14 cellular contexts compared by ENCODE assay signal in genomic region chr19:17986569-17986968, GRCh38. TPM values are rescaled to one million over a fixed set of nuclear protein-coding genes. Genes with fewer than 3 reads are reported as not detected.
DNase-seq lines count a peak whose midpoint lies in the region; ATAC-seq, FAIRE-seq and TF ChIP-seq lines count a peak whose summit lies in the region.
"Not testable (repeated sequence)": the region's sequence is repeated elsewhere in the genome, so short reads cannot be mapped to it uniquely, and the experiment has no call there.
"Had no signal": no experiment of that assay in that cellular context is flagged by ENCODE, and none has a peak within 500 bp of the region (broad histone marks: within the 10 kb centered on the region; RNA-seq: fewer than 3 reads in every experiment).

No MANE protein-coding gene starts in this region.

- H3K4me2 ChIP-seq in K562 (ENCODE audit: insufficient read depth, low read length); HepG2 (ENCODE audit: low read depth, low read length): not testable (repeated sequence)

- H3K27me3 ChIP-seq in K562 (ENCODE audit: control insufficient read depth in 2 of 2, insufficient read depth in 2 of 2, low read length in 2 of 2) = peaks cover 3 to 11% of the 10 kb centered on the region in 2 experiments; a peak in 4 of 5 replicates
- H3K27me3 ChIP-seq in HepG2 (ENCODE audit: control insufficient read depth in 1 of 2, insufficient read depth in 2 of 2, low read length in 2 of 2) = peaks cover 2 to 27% of the 10 kb centered on the region in 2 experiments; a peak in 4 of 5 replicates

- H3K4me1 ChIP-seq in HEK293 (ENCODE audit: control insufficient read depth, insufficient read depth, low read length); HepG2 (ENCODE audit: insufficient read depth, low read length): not testable (repeated sequence)
- H3K4me1 ChIP-seq in K562 (replicated peaks in 1 of 2; ENCODE audit: control insufficient read depth in 2 of 2, insufficient read depth in 2 of 2, low read length in 2 of 2) = peaks cover 7 to 28% of the 10 kb centered on the region in 2 experiments; a peak in 4 of 5 replicates

- not testable (repeated sequence) for FAIRE-seq in K562 (lab: Jason Lieb, UNC); HepG2 (lab: Jason Lieb, UNC)

- H3K4me1 Mint-ChIP-seq in WTC11 = not testable (repeated sequence)

- not testable (repeated sequence) for H4K20me1 ChIP-seq in K562 (replicated peaks; ENCODE audit: control insufficient read depth, insufficient read depth, low read length); HepG2 (ENCODE audit: insufficient read depth, low read length)

- not testable (repeated sequence) for H2AFZ ChIP-seq in K562 (ENCODE audit: low read depth, low read length); HepG2 (ENCODE audit: low read length)

- H3K4me3 Mint-ChIP-seq in WTC11 = not testable (repeated sequence)

- H3K27ac Mint-ChIP-seq in WTC11 = not testable (repeated sequence)

- intact Hi-C loops in K562 (cut with micrococcal nuclease); HepG2 (cut with micrococcal nuclease; ENCODE audit: unreplicated experiment): not testable (repeated sequence)

- POLR2A ChIA-PET in HEK293 (lab: Yijun Ruan, JAX); WTC11 (lab: Charles Lee); K562 (lab: Yijun Ruan, JAX); HepG2 (lab: Yijun Ruan, JAX): not testable (repeated sequence)

- not testable (repeated sequence) for BruUV-seq in K562 (replicated peaks; lab: Mats Ljungman, UMichigan); HepG2 (replicated peaks; lab: Mats Ljungman, UMichigan)

- H3K36me3 Mint-ChIP-seq in WTC11 = not testable (repeated sequence)

- not testable (repeated sequence) for H3K9ac ChIP-seq in K562 (ENCODE audit: insufficient read depth in 1 of 2, low read depth in 2 of 2, low read length in 2 of 2); HepG2 (ENCODE audit: insufficient read depth, low read depth, low read length)

- H3K27ac ChIP-seq in HEK293 (ENCODE audit: extremely low read depth, low read depth, low read length); K562 (ENCODE audit: extremely low read depth, low read depth, low read length); HepG2 (ENCODE audit: extremely low read length, insufficient read depth, low read length): not testable (repeated sequence)

- TF ChIP-seq RAD21 in K562 (CRISPR knock-in tag; conservative IDR thresholded peaks at IDR 0.05 in 1 of 2, IDR thresholded peaks at IDR 0.05 in 1 of 2); HepG2 (CRISPR knock-in tag; IDR thresholded peaks at IDR 0.05): not testable (repeated sequence)

- not testable (repeated sequence) for H3K9me3 Mint-ChIP-seq in WTC11

- H3K9me3 ChIP-seq in HEK293 (ENCODE audit: control insufficient read depth, insufficient read depth, low read depth, low read length); K562 (replicated peaks; ENCODE audit: control insufficient read depth, insufficient read depth, low read depth, low read length); HepG2 (ENCODE audit: low read length): not testable (repeated sequence)

- not testable (repeated sequence) for H3K4me3 ChIP-seq in HEK293 (ENCODE audit: low read depth, low read length); K562; HepG2 (replicated peaks in 1 of 3; ENCODE audit: insufficient read depth in 1 of 3, low read depth in 2 of 3, low read length in 3 of 3)

- not testable (repeated sequence) for TF ChIP-seq POLR2A in K562 (conservative IDR thresholded peaks at IDR 0.05); HepG2 (IDR thresholded peaks at IDR 0.05; ENCODE audit: insufficient read depth in 1 of 2, low read depth in 2 of 2, low read length in 2 of 2)

- not testable (repeated sequence) for H3K27me3 Mint-ChIP-seq in WTC11 (ENCODE audit: low read depth)

- not testable (repeated sequence) for H3K36me3 ChIP-seq in HEK293 (ENCODE audit: control insufficient read depth in 2 of 2, insufficient read depth in 1 of 2, low read length in 2 of 2); K562 (ENCODE audit: control insufficient read depth, insufficient read depth, low read length); HepG2 (replicated peaks in 1 of 2; ENCODE audit: control insufficient read depth in 1 of 2, insufficient read depth in 2 of 2, low read length in 2 of 2)

- ATAC-seq in WTC11, K562, HepG2: not testable (repeated sequence)

- TF ChIP-seq CTCF in HEK293 (tag by site-specific recombination; IDR thresholded peaks at IDR 0.05); WTC11 (IDR thresholded peaks at IDR 0.05); K562 (IDR thresholded peaks at IDR 0.05 in 2 of 3, conservative IDR thresholded peaks at IDR 0.05 in 1 of 3; ENCODE audit: insufficient read depth in 2 of 3, low read depth in 1 of 3, low read length in 3 of 3); HepG2 (CRISPR knock-in tag; IDR thresholded peaks at IDR 0.05): not testable (repeated sequence)

- in situ Hi-C loops in K562 (cut with MboI); HepG2 (cut with HindIII; ENCODE audit: extremely low pct_ligation_motif_present, low pct_unique_long_range_greater_than_20kb): not testable (repeated sequence)

- not testable (repeated sequence) for TF ChIP-seq EP300 in K562 (IDR thresholded peaks at IDR 0.05; ENCODE audit: low read length); HepG2 (IDR thresholded peaks at IDR 0.05; ENCODE audit: low read depth in 2 of 2, low read length in 2 of 2); HepG2 (CRISPR knock-in tag; IDR thresholded peaks at IDR 0.05; ENCODE audit: borderline replicate concordance)

- not testable (repeated sequence) for H3K9me1 ChIP-seq in K562 (ENCODE audit: control insufficient read depth, insufficient read depth, low read length)

- CTCF ChIA-PET in HEK293 (lab: Yijun Ruan, JAX) (interaction anchor here (1.4 kb wide), 1 partner anchor 10 kb away, joined by 4 read pairs; no protein-coding TSS in a partner anchor), WTC11 (lab: Charles Lee) (interaction anchor here (0.6 kb wide), 1 partner anchor 905 kb away, joined by 4 read pairs; no protein-coding TSS in a partner anchor)
- CTCF ChIA-PET in K562 (lab: Yijun Ruan, JAX; ENCODE audit: low intra/inter-chr PET ratio); HepG2 (lab: Yijun Ruan, JAX; ENCODE audit: low intra/inter-chr PET ratio, low total read pairs): not testable (repeated sequence)

- WGBS in K562 (ENCODE audit: insufficient coverage, low coverage, missing lambda C conversion rate) = 74% methylated on average over 8 of the region's 8 CpGs
- WGBS in HepG2 (ENCODE audit: low lambda C conversion rate) = 21% methylated on average over 8 of the region's 8 CpGs

- DNase-seq in WTC11 (ENCODE audit: low spot score); K562 (ENCODE audit: extremely low read depth in 1 of 4, low spot score in 3 of 4); HepG2 (ENCODE audit: low spot score): not testable (repeated sequence)

- not testable (repeated sequence) for H3K79me2 ChIP-seq in K562 (ENCODE audit: control insufficient read depth, insufficient read depth, low read length); HepG2 (ENCODE audit: insufficient read depth, low read length)

RNA-seq across cellular contexts. Expression of gene KCNN1, which starts 19.7 kb away (rescaled TPM):
- total RNA-seq in WTC11 (2021) (15.3 to 18.0 TPM (median 17.2 TPM) in 3 replicates), K562 (2014; rRNA removed) (1.4 and 5.2 TPM in 2 replicates), K562 (2014; rRNA removed; fragmentation: Illumina TruSeq; extraction: Trizol) (0.22 and 0.33 TPM in 2 replicates), K562 (2015; rRNA removed; fragmentation: Illumina TruSeq; extraction: Trizol) (0.72 and 0.98 TPM in 2 replicates), K562 (2021) (4.7 and 6.2 TPM in 2 replicates), HepG2 (2016; rRNA removed; fragmentation: Illumina TruSeq; extraction: Trizol) (0.04 TPM in 1 of 2 replicates, not detected in the other)
- total RNA-seq in K562 (2011; cell fraction: chromatin; rRNA removed; ENCODE audit: low replicate concordance) = 1.2 and 3.6 TPM in 2 replicates
- total RNA-seq in K562 (2011; cell fraction: nucleolus; rRNA removed) = 2.8 TPM in 2 replicates
- total RNA-seq in K562 (2011; cell fraction: nucleoplasm; rRNA removed) = 1.5 and 2.7 TPM in 2 replicates
- polyA plus RNA-seq in K562 (2011; rRNA removed) (1.4 and 2.9 TPM in 2 replicates), K562 (2014; fragmentation: Illumina TruSeq; extraction: Trizol) (0.25 and 1.1 TPM in 2 replicates), K562 (2014; fragmentation: Nextera tagmentation; extraction: Ambion mirVana) (under 1 TPM; 0.01 to 0.04 TPM), K562 (2014; rRNA removed) (1.3 and 3.2 TPM in 2 replicates), HepG2 (2011; rRNA removed) (not detected in 2 replicates)
- 4.5 and 7.9 TPM in 2 replicates for polyA plus RNA-seq in K562 (2011; cell fraction: cytosol; rRNA removed)
- polyA plus RNA-seq in K562 (2011; cell fraction: nucleus; rRNA removed) = 2.2 and 3.5 TPM in 2 replicates
- 2.7 and 5.0 TPM in 2 replicates for polyA plus RNA-seq in K562 (2012)
- polyA minus RNA-seq in K562 (2011; rRNA and poly(A)+ RNA removed) = 1.2 and 1.5 TPM in 2 replicates
- 3.6 and 4.8 TPM in 2 replicates for polyA minus RNA-seq in K562 (2011; cell fraction: cytosol; rRNA and poly(A)+ RNA removed)
- 2.2 and 2.4 TPM in 2 replicates for polyA minus RNA-seq in K562 (2011; cell fraction: nucleus; rRNA and poly(A)+ RNA removed)
- not detected in 2 replicates for total RNA-seq in HepG2 (2016; cell fraction: cytosol; rRNA removed; fragmentation: Illumina TruSeq; extraction: Trizol; ENCODE audit: low read depth)
- total RNA-seq in HepG2 (2016; cell fraction: insoluble cytoplasmic fraction; rRNA removed; fragmentation: Illumina TruSeq; extraction: Trizol) = 0.09 TPM in 1 of 2 replicates, not detected in the other
- total RNA-seq in HepG2 (2016; cell fraction: membrane; rRNA removed; fragmentation: Illumina TruSeq; extraction: Trizol) = not detected in 2 replicates
- not detected in 2 replicates for total RNA-seq in HepG2 (2016; cell fraction: nucleus; rRNA removed; fragmentation: Illumina TruSeq; extraction: Trizol)
- 0.05 TPM in 1 of 2 replicates, not detected in the other for polyA plus RNA-seq in HepG2 (2011; cell fraction: cytosol; rRNA removed)
- 0.14 TPM in 1 of 2 replicates, not detected in the other for polyA plus RNA-seq in HepG2 (2011; cell fraction: nucleus; rRNA removed)
- polyA plus RNA-seq in HepG2 (2012) = not detected in 2 replicates
- not detected in 2 replicates for polyA plus RNA-seq in HepG2 (2016; cell fraction: cytosol; fragmentation: Illumina TruSeq; extraction: Trizol; ENCODE audit: low read depth)
- not detected in 2 replicates for polyA plus RNA-seq in HepG2 (2016; cell fraction: insoluble cytoplasmic fraction; fragmentation: Illumina TruSeq; extraction: Trizol; ENCODE audit: low read depth)
- not detected in 2 replicates for polyA plus RNA-seq in HepG2 (2016; cell fraction: membrane; fragmentation: Illumina TruSeq; extraction: Trizol; ENCODE audit: low read depth)
- not detected in 2 replicates for polyA plus RNA-seq in HepG2 (2016; cell fraction: nucleus; fragmentation: Illumina TruSeq; extraction: Trizol; ENCODE audit: insufficient read depth, low read depth)
- polyA minus RNA-seq in HepG2 (2011; rRNA and poly(A)+ RNA removed; ENCODE audit: low replicate concordance) = 0.30 TPM in 1 of 2 replicates, not detected in the other
- not detected in 2 replicates for polyA minus RNA-seq in HepG2 (2011; cell fraction: cytosol; rRNA and poly(A)+ RNA removed)
- not detected in 2 replicates for polyA minus RNA-seq in HepG2 (2011; cell fraction: nucleus; rRNA and poly(A)+ RNA removed)
- total RNA-seq: A172; B cell; Caco-2; Calu3; CD4-positive, alpha-beta memory T cell; CD4-positive, alpha-beta T cell; CD4-positive, CD25-positive, alpha-beta regulatory T cell; CD8-positive, alpha-beta T cell had no signal
- polyA plus RNA-seq: CD14-positive monocyte; CD4-positive, alpha-beta memory T cell; CD4-positive, CD25-positive, alpha-beta regulatory T cell; CD8-positive, alpha-beta memory T cell had no signal

RNA-seq across cellular contexts. Expression of gene ARRDC2, which starts 21.4 kb away (rescaled TPM):
- total RNA-seq in WTC11 (2021) (9.2 to 9.9 TPM (median 9.8 TPM) in 3 replicates), K562 (2014; rRNA removed) (25.6 and 25.9 TPM in 2 replicates), K562 (2014; rRNA removed; fragmentation: Illumina TruSeq; extraction: Trizol) (12.2 and 13.1 TPM in 2 replicates), K562 (2015; rRNA removed; fragmentation: Illumina TruSeq; extraction: Trizol) (16.0 and 16.1 TPM in 2 replicates), K562 (2021) (23.3 and 27.4 TPM in 2 replicates), HepG2 (2016; rRNA removed; fragmentation: Illumina TruSeq; extraction: Trizol) (1.7 and 2.1 TPM in 2 replicates)
- 23.6 and 51.1 TPM in 2 replicates for total RNA-seq in K562 (2011; cell fraction: chromatin; rRNA removed; ENCODE audit: low replicate concordance)
- total RNA-seq in K562 (2011; cell fraction: nucleolus; rRNA removed) = 35.1 and 37.9 TPM in 2 replicates
- 17.8 and 21.5 TPM in 2 replicates for total RNA-seq in K562 (2011; cell fraction: nucleoplasm; rRNA removed)
- polyA plus RNA-seq in K562 (2011; rRNA removed) (11.5 and 15.2 TPM in 2 replicates), K562 (2014; fragmentation: Illumina TruSeq; extraction: Trizol) (12.7 and 15.6 TPM in 2 replicates), K562 (2014; fragmentation: Nextera tagmentation; extraction: Ambion mirVana) (1 to 10 TPM; 1.9 to 2.7 TPM), K562 (2014; rRNA removed) (25.7 and 25.8 TPM in 2 replicates), HepG2 (2011; rRNA removed) (3.4 and 4.3 TPM in 2 replicates)
- 9.5 and 28.8 TPM in 2 replicates for polyA plus RNA-seq in K562 (2011; cell fraction: cytosol; rRNA removed)
- polyA plus RNA-seq in K562 (2011; cell fraction: nucleus; rRNA removed) = 18.6 and 37.6 TPM in 2 replicates
- 13.2 and 16.4 TPM in 2 replicates for polyA plus RNA-seq in K562 (2012)
- polyA minus RNA-seq in K562 (2011; rRNA and poly(A)+ RNA removed) = 4.2 and 6.4 TPM in 2 replicates
- 10.2 and 11.2 TPM in 2 replicates for polyA minus RNA-seq in K562 (2011; cell fraction: cytosol; rRNA and poly(A)+ RNA removed)
- 10.5 and 11.0 TPM in 2 replicates for polyA minus RNA-seq in K562 (2011; cell fraction: nucleus; rRNA and poly(A)+ RNA removed)
- total RNA-seq in HepG2 (2016; cell fraction: cytosol; rRNA removed; fragmentation: Illumina TruSeq; extraction: Trizol; ENCODE audit: low read depth) = 0.51 and 0.71 TPM in 2 replicates
- 1.5 and 2.6 TPM in 2 replicates for total RNA-seq in HepG2 (2016; cell fraction: insoluble cytoplasmic fraction; rRNA removed; fragmentation: Illumina TruSeq; extraction: Trizol)
- 1.7 TPM in 2 replicates for total RNA-seq in HepG2 (2016; cell fraction: membrane; rRNA removed; fragmentation: Illumina TruSeq; extraction: Trizol)
- 1.2 and 1.4 TPM in 2 replicates for total RNA-seq in HepG2 (2016; cell fraction: nucleus; rRNA removed; fragmentation: Illumina TruSeq; extraction: Trizol)
- polyA plus RNA-seq in HepG2 (2011; cell fraction: cytosol; rRNA removed) = 3.1 and 3.7 TPM in 2 replicates
- 10.9 and 11.3 TPM in 2 replicates for polyA plus RNA-seq in HepG2 (2011; cell fraction: nucleus; rRNA removed)
- 2.3 and 4.0 TPM in 2 replicates for polyA plus RNA-seq in HepG2 (2012)
- polyA plus RNA-seq in HepG2 (2016; cell fraction: cytosol; fragmentation: Illumina TruSeq; extraction: Trizol; ENCODE audit: low read depth) = 0.66 and 0.83 TPM in 2 replicates
- 2.1 and 2.3 TPM in 2 replicates for polyA plus RNA-seq in HepG2 (2016; cell fraction: insoluble cytoplasmic fraction; fragmentation: Illumina TruSeq; extraction: Trizol; ENCODE audit: low read depth)
- 1.2 and 1.6 TPM in 2 replicates for polyA plus RNA-seq in HepG2 (2016; cell fraction: membrane; fragmentation: Illumina TruSeq; extraction: Trizol; ENCODE audit: low read depth)
- 3.6 and 6.3 TPM in 2 replicates for polyA plus RNA-seq in HepG2 (2016; cell fraction: nucleus; fragmentation: Illumina TruSeq; extraction: Trizol; ENCODE audit: insufficient read depth, low read depth)
- polyA minus RNA-seq in HepG2 (2011; rRNA and poly(A)+ RNA removed; ENCODE audit: low replicate concordance) = 4.7 and 13.8 TPM in 2 replicates
- polyA minus RNA-seq in HepG2 (2011; cell fraction: cytosol; rRNA and poly(A)+ RNA removed) = 1.2 and 2.5 TPM in 2 replicates
- 1.4 and 2.7 TPM in 2 replicates for polyA minus RNA-seq in HepG2 (2011; cell fraction: nucleus; rRNA and poly(A)+ RNA removed)

RNA-seq across cellular contexts. Expression of gene CCDC124, which starts 53.8 kb away (rescaled TPM):
- total RNA-seq in WTC11 (2021) (152 to 159 TPM (median 156 TPM) in 3 replicates), K562 (2014; rRNA removed) (150 and 197 TPM in 2 replicates), K562 (2014; rRNA removed; fragmentation: Illumina TruSeq; extraction: Trizol) (4.1 and 5.8 TPM in 2 replicates), K562 (2015; rRNA removed; fragmentation: Illumina TruSeq; extraction: Trizol) (38.5 and 40.5 TPM in 2 replicates), K562 (2021) (145 and 149 TPM in 2 replicates), HepG2 (2016; rRNA removed; fragmentation: Illumina TruSeq; extraction: Trizol) (14.9 and 16.3 TPM in 2 replicates)
- 16.5 and 44.8 TPM in 2 replicates for total RNA-seq in K562 (2011; cell fraction: chromatin; rRNA removed; ENCODE audit: low replicate concordance)
- total RNA-seq in K562 (2011; cell fraction: nucleolus; rRNA removed) = 48.6 and 53.7 TPM in 2 replicates
- total RNA-seq in K562 (2011; cell fraction: nucleoplasm; rRNA removed) = 28.2 and 35.4 TPM in 2 replicates
- polyA plus RNA-seq in K562 (2011; rRNA removed) (38.0 and 40.1 TPM in 2 replicates), K562 (2014; fragmentation: Illumina TruSeq; extraction: Trizol) (28.1 and 97.0 TPM in 2 replicates), K562 (2014; fragmentation: Nextera tagmentation; extraction: Ambion mirVana) (10 to 100 TPM in 1 of 2 experiments, 1 to 10 TPM in 1; 6.6 to 19.4 TPM), K562 (2014; rRNA removed) (213 and 234 TPM in 2 replicates), HepG2 (2011; rRNA removed) (20.3 and 24.8 TPM in 2 replicates)
- 63.8 and 189 TPM in 2 replicates for polyA plus RNA-seq in K562 (2011; cell fraction: cytosol; rRNA removed)
- polyA plus RNA-seq in K562 (2011; cell fraction: nucleus; rRNA removed) = 31.4 and 62.8 TPM in 2 replicates
- 66.3 and 130 TPM in 2 replicates for polyA plus RNA-seq in K562 (2012)
- polyA minus RNA-seq in K562 (2011; rRNA and poly(A)+ RNA removed) = 7.0 and 9.2 TPM in 2 replicates
- polyA minus RNA-seq in K562 (2011; cell fraction: cytosol; rRNA and poly(A)+ RNA removed) = 24.4 and 37.9 TPM in 2 replicates
- polyA minus RNA-seq in K562 (2011; cell fraction: nucleus; rRNA and poly(A)+ RNA removed) = 10.2 and 13.8 TPM in 2 replicates
- total RNA-seq in HepG2 (2016; cell fraction: cytosol; rRNA removed; fragmentation: Illumina TruSeq; extraction: Trizol; ENCODE audit: low read depth) = 6.7 and 9.1 TPM in 2 replicates
- 14.7 and 17.6 TPM in 2 replicates for total RNA-seq in HepG2 (2016; cell fraction: insoluble cytoplasmic fraction; rRNA removed; fragmentation: Illumina TruSeq; extraction: Trizol)
- total RNA-seq in HepG2 (2016; cell fraction: membrane; rRNA removed; fragmentation: Illumina TruSeq; extraction: Trizol) = 9.9 and 10.4 TPM in 2 replicates
- total RNA-seq in HepG2 (2016; cell fraction: nucleus; rRNA removed; fragmentation: Illumina TruSeq; extraction: Trizol) = 6.7 and 7.8 TPM in 2 replicates
- polyA plus RNA-seq in HepG2 (2011; cell fraction: cytosol; rRNA removed) = 24.8 and 40.2 TPM in 2 replicates
- 31.4 and 34.6 TPM in 2 replicates for polyA plus RNA-seq in HepG2 (2011; cell fraction: nucleus; rRNA removed)
- 21.1 and 25.1 TPM in 2 replicates for polyA plus RNA-seq in HepG2 (2012)
- polyA plus RNA-seq in HepG2 (2016; cell fraction: cytosol; fragmentation: Illumina TruSeq; extraction: Trizol; ENCODE audit: low read depth) = 36.5 and 41.3 TPM in 2 replicates
- polyA plus RNA-seq in HepG2 (2016; cell fraction: insoluble cytoplasmic fraction; fragmentation: Illumina TruSeq; extraction: Trizol; ENCODE audit: low read depth) = 54.0 and 60.8 TPM in 2 replicates
- 31.7 and 32.3 TPM in 2 replicates for polyA plus RNA-seq in HepG2 (2016; cell fraction: membrane; fragmentation: Illumina TruSeq; extraction: Trizol; ENCODE audit: low read depth)
- 52.6 and 53.1 TPM in 2 replicates for polyA plus RNA-seq in HepG2 (2016; cell fraction: nucleus; fragmentation: Illumina TruSeq; extraction: Trizol; ENCODE audit: insufficient read depth, low read depth)
- polyA minus RNA-seq in HepG2 (2011; rRNA and poly(A)+ RNA removed; ENCODE audit: low replicate concordance) = 6.4 and 9.9 TPM in 2 replicates
- polyA minus RNA-seq in HepG2 (2011; cell fraction: cytosol; rRNA and poly(A)+ RNA removed) = 5.2 and 6.7 TPM in 2 replicates
- 3.7 and 8.7 TPM in 2 replicates for polyA minus RNA-seq in HepG2 (2011; cell fraction: nucleus; rRNA and poly(A)+ RNA removed)
